Comparison of ENCODE assay signal across 9 cellular contexts in the genomic region with DNA sequence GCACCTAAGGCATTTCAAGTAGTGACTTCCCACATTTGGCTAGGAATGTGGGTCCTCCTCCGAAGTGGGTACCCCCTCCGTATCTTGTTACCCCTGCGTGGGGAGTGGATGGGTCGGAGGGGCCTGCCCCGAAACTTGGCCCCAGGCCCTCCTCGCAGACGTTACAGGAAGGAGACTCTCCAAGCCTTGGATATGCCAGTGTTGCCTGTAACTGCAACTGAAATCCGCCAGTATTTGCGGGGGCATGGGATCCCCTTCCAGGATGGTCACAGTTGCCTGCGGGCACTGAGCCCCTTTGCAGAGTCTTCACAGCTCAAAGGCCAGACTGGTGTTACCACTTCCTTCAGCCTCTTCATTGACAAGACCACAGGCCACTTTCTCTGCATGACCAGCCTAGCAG. TPM values are rescaled to one million over a fixed set of nuclear protein-coding genes. Genes with fewer than 3 reads are reported as not detected.
DNase-seq lines count a peak whose midpoint lies in the region; ATAC-seq and TF ChIP-seq lines count a peak whose summit lies in the region.
"Had no signal": no experiment of that assay in that cellular context is flagged by ENCODE, and none has a peak within 500 bp of the region (broad histone marks: within the 10 kb centered on the region; RNA-seq: fewer than 3 reads in every experiment).

No MANE protein-coding gene starts in this region.

- no peak for ATAC-seq in HG03520 (IDR thresholded peaks at IDR 0.05; ENCODE audit: unreplicated experiment)

- no peaks in the 10 kb centered on the region for H3K27me3 ChIP-seq in SJSA1 (replicated peaks)

- no peak for TF ChIP-seq CTCF in GM12865 (IDR thresholded peaks at IDR 0.05; ENCODE audit: insufficient read depth, low read depth, low read length, missing control alignments)
- no peak for TF ChIP-seq CTCF in fibroblast of pulmonary artery (IDR thresholded peaks at IDR 0.05; ENCODE audit: low read length, missing control alignments)
- no peak for TF ChIP-seq CTCF in retinal pigment epithelial cell (conservative IDR thresholded peaks at IDR 0.05; ENCODE audit: low read depth, low read length)

- DNase-seq in GM12865 (ENCODE audit: low read depth) (no peak), SJSA1 (ENCODE audit: low read depth in 1 of 2, low spot score in 2 of 2) (no peak), fibroblast of pulmonary artery (ENCODE audit: low read depth) (no peak), retinal pigment epithelial cell (ENCODE audit: low read depth) (no peak), AML-193 (lab: John Stamatoyannopoulos, UW) (no peak)
- no peak for DNase-seq in NK-92 treated with Interleukin-12 subunit alpha and Interleukin-12 subunit beta, amount 100 ng/mL, for 24 hours (lab: John Stamatoyannopoulos, UW)
- no peak for DNase-seq in stimulated activated naive CD4-positive, alpha-beta T cell treated with Interleukin-2 at 50 U/mL for 16 hours (lab: John Stamatoyannopoulos, UW)
- DNase-seq: NCI-H510A had no signal

- no peak overlapping the region for H3K27ac ChIP-seq in SJSA1

- H3K4me1 ChIP-seq in SJSA1 (replicated peaks): peaks cover 16% of the 10 kb centered on the region

- peaks cover 61% of the 10 kb centered on the region for H3K36me3 ChIP-seq in SJSA1

- no peaks in the 10 kb centered on the region for H3K9me3 ChIP-seq in SJSA1 (replicated peaks)

- H3K4me3 ChIP-seq in GM12865 (ENCODE audit: low read depth, low read length) (peak overlapping the region; percentile 77), SJSA1 (peak overlapping the region; percentile 90), fibroblast of pulmonary artery (replicated peaks; ENCODE audit: low read depth, low read length) (peak overlapping the region; percentile 98), retinal pigment epithelial cell (ENCODE audit: low read length) (peak overlapping the region; percentile 93)

RNA-seq across cellular contexts. Expression of a gene that starts 0.8 kb away (rescaled TPM):
- total RNA-seq in SJSA1 (2014; rRNA removed; shearing (Covaris generic)): 4.3 and 7.5 TPM in 2 replicates

RNA-seq across cellular contexts. Expression of a gene that starts 0.9 kb away (rescaled TPM):
- 63.7 and 69.4 TPM in 2 replicates for total RNA-seq in SJSA1 (2014; rRNA removed; shearing (Covaris generic))

RNA-seq across cellular contexts. Expression of a gene that starts 11.4 kb away (rescaled TPM):
- total RNA-seq in SJSA1 (2014; rRNA removed; shearing (Covaris generic)): 70.0 and 72.8 TPM in 2 replicates

RNA-seq across cellular contexts. Expression of a gene that starts 18.9 kb away (rescaled TPM):
- total RNA-seq in SJSA1 (2014; rRNA removed; shearing (Covaris generic)): 0.42 and 0.88 TPM in 2 replicates

RNA-seq across cellular contexts. Expression of a gene that starts 42.8 kb away (rescaled TPM):
- total RNA-seq in SJSA1 (2014; rRNA removed; shearing (Covaris generic)): 0.50 and 1.3 TPM in 2 replicates
